In the genomic region with DNA sequence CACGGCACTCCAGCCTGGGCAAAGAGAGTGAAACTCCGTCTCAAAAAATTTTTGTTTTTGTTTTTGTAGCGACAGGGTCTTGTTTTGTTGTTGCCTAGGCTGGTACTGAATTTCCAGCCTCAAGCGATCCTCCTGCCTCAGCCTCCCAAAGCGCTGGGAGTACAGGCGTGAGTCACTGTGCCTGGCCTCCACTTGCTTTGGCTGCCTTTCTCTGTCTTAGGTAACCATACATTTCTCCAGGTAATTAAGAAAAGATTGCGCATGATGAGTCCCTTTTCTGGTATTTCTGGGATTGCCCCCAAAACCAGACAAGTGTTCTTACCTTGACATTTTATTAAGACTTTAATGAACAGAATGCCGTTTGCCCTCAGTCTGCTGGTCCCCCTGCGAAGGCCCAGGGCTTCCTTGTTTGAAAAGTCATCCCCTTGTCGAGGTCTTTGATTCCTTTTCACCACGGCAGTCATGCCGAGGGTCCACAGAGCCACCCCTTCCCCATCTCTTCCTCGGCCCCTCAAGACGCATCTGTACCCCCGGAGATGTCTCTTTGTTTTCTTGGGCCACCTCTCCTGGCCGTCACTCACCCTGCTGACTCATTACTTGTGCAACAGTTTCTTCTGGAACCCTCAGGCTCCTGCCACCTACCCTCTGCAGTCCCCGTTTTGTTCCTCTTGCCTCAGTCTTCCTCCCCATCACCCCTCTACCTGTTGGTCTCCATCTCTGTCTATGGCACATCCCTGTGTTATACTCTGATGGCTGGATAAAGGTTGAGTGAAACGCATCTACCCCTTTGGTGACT, we compare ENCODE assay signal across 1 cellular context.
TF ChIP-seq lines count a peak whose summit lies in the region.

No MANE protein-coding gene starts in this region.

TF ChIP-seq in WTC11, 78 proteins besides CTCF, POLR2A, EP300 and RAD21 (continued from another document):
- TF ChIP-seq, protein P1, sequence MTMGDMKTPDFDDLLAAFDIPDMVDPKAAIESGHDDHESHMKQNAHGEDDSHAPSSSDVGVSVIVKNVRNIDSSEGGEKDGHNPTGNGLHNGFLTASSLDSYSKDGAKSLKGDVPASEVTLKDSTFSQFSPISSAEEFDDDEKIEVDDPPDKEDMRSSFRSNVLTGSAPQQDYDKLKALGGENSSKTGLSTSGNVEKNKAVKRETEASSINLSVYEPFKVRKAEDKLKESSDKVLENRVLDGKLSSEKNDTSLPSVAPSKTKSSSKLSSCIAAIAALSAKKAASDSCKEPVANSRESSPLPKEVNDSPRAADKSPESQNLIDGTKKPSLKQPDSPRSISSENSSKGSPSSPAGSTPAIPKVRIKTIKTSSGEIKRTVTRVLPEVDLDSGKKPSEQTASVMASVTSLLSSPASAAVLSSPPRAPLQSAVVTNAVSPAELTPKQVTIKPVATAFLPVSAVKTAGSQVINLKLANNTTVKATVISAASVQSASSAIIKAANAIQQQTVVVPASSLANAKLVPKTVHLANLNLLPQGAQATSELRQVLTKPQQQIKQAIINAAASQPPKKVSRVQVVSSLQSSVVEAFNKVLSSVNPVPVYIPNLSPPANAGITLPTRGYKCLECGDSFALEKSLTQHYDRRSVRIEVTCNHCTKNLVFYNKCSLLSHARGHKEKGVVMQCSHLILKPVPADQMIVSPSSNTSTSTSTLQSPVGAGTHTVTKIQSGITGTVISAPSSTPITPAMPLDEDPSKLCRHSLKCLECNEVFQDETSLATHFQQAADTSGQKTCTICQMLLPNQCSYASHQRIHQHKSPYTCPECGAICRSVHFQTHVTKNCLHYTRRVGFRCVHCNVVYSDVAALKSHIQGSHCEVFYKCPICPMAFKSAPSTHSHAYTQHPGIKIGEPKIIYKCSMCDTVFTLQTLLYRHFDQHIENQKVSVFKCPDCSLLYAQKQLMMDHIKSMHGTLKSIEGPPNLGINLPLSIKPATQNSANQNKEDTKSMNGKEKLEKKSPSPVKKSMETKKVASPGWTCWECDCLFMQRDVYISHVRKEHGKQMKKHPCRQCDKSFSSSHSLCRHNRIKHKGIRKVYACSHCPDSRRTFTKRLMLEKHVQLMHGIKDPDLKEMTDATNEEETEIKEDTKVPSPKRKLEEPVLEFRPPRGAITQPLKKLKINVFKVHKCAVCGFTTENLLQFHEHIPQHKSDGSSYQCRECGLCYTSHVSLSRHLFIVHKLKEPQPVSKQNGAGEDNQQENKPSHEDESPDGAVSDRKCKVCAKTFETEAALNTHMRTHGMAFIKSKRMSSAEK (CRISPR knock-in tag; IDR thresholded peaks at IDR 0.05; ENCODE audit: borderline replicate concordance) = no peak
- TF ChIP-seq TP53 (CRISPR knock-in tag; IDR thresholded peaks at IDR 0.05) = no peak
- no peak for TF ChIP-seq SMAD4 (CRISPR knock-in tag; IDR thresholded peaks at IDR 0.05)
- no peak for TF ChIP-seq ZNF671 (CRISPR knock-in tag; IDR thresholded peaks at IDR 0.05)
- TF ChIP-seq FOXP1 (CRISPR knock-in tag; IDR thresholded peaks at IDR 0.05; ENCODE audit: borderline replicate concordance) = no peak
- TF ChIP-seq ZNF263 (CRISPR knock-in tag; IDR thresholded peaks at IDR 0.05; ENCODE audit: low read depth) = no peak
- TF ChIP-seq EMX1 (CRISPR knock-in tag; IDR thresholded peaks at IDR 0.05) = no peak
- no peak for TF ChIP-seq RORB (CRISPR knock-in tag; IDR thresholded peaks at IDR 0.05)
- TF ChIP-seq, protein P2, sequence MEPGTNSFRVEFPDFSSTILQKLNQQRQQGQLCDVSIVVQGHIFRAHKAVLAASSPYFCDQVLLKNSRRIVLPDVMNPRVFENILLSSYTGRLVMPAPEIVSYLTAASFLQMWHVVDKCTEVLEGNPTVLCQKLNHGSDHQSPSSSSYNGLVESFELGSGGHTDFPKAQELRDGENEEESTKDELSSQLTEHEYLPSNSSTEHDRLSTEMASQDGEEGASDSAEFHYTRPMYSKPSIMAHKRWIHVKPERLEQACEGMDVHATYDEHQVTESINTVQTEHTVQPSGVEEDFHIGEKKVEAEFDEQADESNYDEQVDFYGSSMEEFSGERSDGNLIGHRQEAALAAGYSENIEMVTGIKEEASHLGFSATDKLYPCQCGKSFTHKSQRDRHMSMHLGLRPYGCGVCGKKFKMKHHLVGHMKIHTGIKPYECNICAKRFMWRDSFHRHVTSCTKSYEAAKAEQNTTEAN (CRISPR knock-in tag; IDR thresholded peaks at IDR 0.05) = no peak
- TF ChIP-seq ZNF317 (CRISPR knock-in tag; IDR thresholded peaks at IDR 0.05; ENCODE audit: borderline replicate concordance, low read depth) = no peak
- TF ChIP-seq NR2C2 (CRISPR knock-in tag; IDR thresholded peaks at IDR 0.05) = no peak
- TF ChIP-seq, protein P3, sequence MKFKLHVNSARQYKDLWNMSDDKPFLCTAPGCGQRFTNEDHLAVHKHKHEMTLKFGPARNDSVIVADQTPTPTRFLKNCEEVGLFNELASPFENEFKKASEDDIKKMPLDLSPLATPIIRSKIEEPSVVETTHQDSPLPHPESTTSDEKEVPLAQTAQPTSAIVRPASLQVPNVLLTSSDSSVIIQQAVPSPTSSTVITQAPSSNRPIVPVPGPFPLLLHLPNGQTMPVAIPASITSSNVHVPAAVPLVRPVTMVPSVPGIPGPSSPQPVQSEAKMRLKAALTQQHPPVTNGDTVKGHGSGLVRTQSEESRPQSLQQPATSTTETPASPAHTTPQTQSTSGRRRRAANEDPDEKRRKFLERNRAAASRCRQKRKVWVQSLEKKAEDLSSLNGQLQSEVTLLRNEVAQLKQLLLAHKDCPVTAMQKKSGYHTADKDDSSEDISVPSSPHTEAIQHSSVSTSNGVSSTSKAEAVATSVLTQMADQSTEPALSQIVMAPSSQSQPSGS (CRISPR knock-in tag; IDR thresholded peaks at IDR 0.05; ENCODE audit: borderline replicate concordance, low read depth) = no peak
- no peak for TF ChIP-seq SMAD3 (CRISPR knock-in tag; IDR thresholded peaks at IDR 0.05; ENCODE audit: borderline replicate concordance)
- TF ChIP-seq ZNF396 (CRISPR knock-in tag; IDR thresholded peaks at IDR 0.05; ENCODE audit: borderline replicate concordance) = no peak
- TF ChIP-seq ZNF219 (CRISPR knock-in tag; IDR thresholded peaks at IDR 0.05; ENCODE audit: borderline replicate concordance) = no peak
- TF ChIP-seq, protein P4, sequence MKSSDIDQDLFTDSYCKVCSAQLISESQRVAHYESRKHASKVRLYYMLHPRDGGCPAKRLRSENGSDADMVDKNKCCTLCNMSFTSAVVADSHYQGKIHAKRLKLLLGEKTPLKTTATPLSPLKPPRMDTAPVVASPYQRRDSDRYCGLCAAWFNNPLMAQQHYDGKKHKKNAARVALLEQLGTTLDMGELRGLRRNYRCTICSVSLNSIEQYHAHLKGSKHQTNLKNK (CRISPR knock-in tag; IDR thresholded peaks at IDR 0.05) = no peak
- no peak for TF ChIP-seq ELF4 (CRISPR knock-in tag; IDR thresholded peaks at IDR 0.05; ENCODE audit: low read depth)
